Comparison of ENCODE assay signal across 8 cellular contexts in genomic region chr22:20551805-20552449, GRCh38. TPM values are rescaled to one million over a fixed set of nuclear protein-coding genes. Genes with fewer than 3 reads are reported as not detected.
DNase-seq lines count a peak whose midpoint lies in the region; ATAC-seq and TF ChIP-seq lines count a peak whose summit lies in the region.

No MANE protein-coding gene starts in this region.

- TF ChIP-seq POLR2A in IMR-90 (IDR thresholded peaks at IDR 0.05; ENCODE audit: low read depth, low read length), result no peak

- H3K4me3 ChIP-seq in IMR-90 (ENCODE audit: insufficient read depth, low read depth, low read length), result no peak overlapping the region
- no peak overlapping the region for H3K4me3 ChIP-seq in PC-9

- no peak overlapping the region for H3K9ac ChIP-seq in IMR-90 (ENCODE audit: low read depth, low read length)

- H3K23ac ChIP-seq in IMR-90 (ENCODE audit: low read depth, low read length), result peak overlapping the region; percentile 34

- peaks cover 52% of the 10 kb centered on the region for H3K36me3 Mint-ChIP-seq in activated naive CD8-positive, alpha-beta T cell treated with anti-CD3 and anti-CD28 coated beads for 36 hours

- peak overlapping the region; percentile 29 for H3K14ac ChIP-seq in IMR-90 (replicated peaks; ENCODE audit: low read depth, low read length)

- H3K9me1 ChIP-seq in IMR-90 (ENCODE audit: insufficient read depth, low read length), result peaks cover 59% of the 10 kb centered on the region

- H2BK120ac ChIP-seq in IMR-90 (ENCODE audit: low read depth, low read length), result 0 out of 2 replicates have a peak overlapping the region, but pooled peaks have one; percentile 8

- peak overlapping the region; percentile 76 for H2AK5ac ChIP-seq in IMR-90 (ENCODE audit: low read depth, low read length)

- H3K4me1 Mint-ChIP-seq in activated naive CD8-positive, alpha-beta T cell treated with anti-CD3 and anti-CD28 coated beads for 36 hours, result peaks cover 81% of the 10 kb centered on the region

- H3K36me3 ChIP-seq in IMR-90 (ENCODE audit: control insufficient read depth, insufficient read depth, low read length) (peaks cover 41% of the 10 kb centered on the region), PC-9 (ENCODE audit: low read depth) (no peaks in the 10 kb centered on the region)

- peak overlapping the region; percentile 99 for H3K27ac Mint-ChIP-seq in activated naive CD8-positive, alpha-beta T cell treated with anti-CD3 and anti-CD28 coated beads for 36 hours

- H4K5ac ChIP-seq in IMR-90 (ENCODE audit: low read depth, low read length), result peak overlapping the region; percentile 38; the same call in 1 of the 2 replicates

- peak overlapping the region; percentile 75 for H2AK9ac ChIP-seq in IMR-90 (replicated peaks; ENCODE audit: low read depth, low read length, poor library complexity)

- H3F3A ChIP-seq in PC-9 (ENCODE audit: insufficient read depth, low read depth), result no peaks in the 10 kb centered on the region

- H3K4me3 Mint-ChIP-seq in activated naive CD8-positive, alpha-beta T cell treated with anti-CD3 and anti-CD28 coated beads for 36 hours, result peak overlapping the region; percentile 81

- no peaks in the 10 kb centered on the region for H3K9me3 ChIP-seq in IMR-90 (ENCODE audit: control insufficient read depth, insufficient read depth, low read length)
- H3K9me3 ChIP-seq in PC-9 (ENCODE audit: insufficient read depth, low read depth), result no peaks in the 10 kb centered on the region

- H3K79me1 ChIP-seq in IMR-90 (ENCODE audit: low read depth in 1 of 2, low read length in 2 of 2), result peaks cover 34 to 90% of the 10 kb centered on the region in 2 experiments

- H3K27me3 ChIP-seq in IMR-90 (ENCODE audit: control insufficient read depth, insufficient read depth, low read length), result no peaks in the 10 kb centered on the region
- H3K27me3 ChIP-seq in PC-9 (ENCODE audit: insufficient read depth, low read depth), result no peaks in the 10 kb centered on the region

- H2AFZ ChIP-seq in IMR-90 (replicated peaks; ENCODE audit: low read length, poor library complexity) (no peak overlapping the region), PC-9 (no peak overlapping the region)

- in situ Hi-C loops in IMR-90 (cut with MboI; ENCODE audit: low sequenced_read_pairs), result no loop called here

- no peak overlapping the region; the same call in 1 of the 2 replicates for H3K56ac ChIP-seq in IMR-90 (ENCODE audit: extremely low read depth, insufficient read depth, low read length)

- BruUV-seq in IMR-90 (replicated peaks; lab: Mats Ljungman, UMichigan), result no TSS peak
- BruUV-seq in PC-9 (replicated peaks; lab: Mats Ljungman, UMichigan), result no TSS peak

- CTCF ChIA-PET in IMR-90 (lab: Yijun Ruan, JAX), result interaction anchor here (0.6 to 1.3 kb wide), 4 partner anchors 16 to 191 kb away, joined by 3 read pairs; no protein-coding TSS in a partner anchor
- CTCF ChIA-PET in PC-9 (lab: Charles Lee), result no interaction called here

- 0 out of 2 replicates have a peak overlapping the region, but pooled peaks have one; percentile 31 for H2BK20ac ChIP-seq in IMR-90 (ENCODE audit: low read depth, low read length)

- intact Hi-C loops in IMR-90 (cut with micrococcal nuclease) (loop anchor here (5.0 kb wide), 1 partner anchor 45 kb away; the partner anchor contains the start of gene MED15), PC-9 (cut with micrococcal nuclease; ENCODE audit: unreplicated experiment) (loop anchor here (5.0 kb wide), 1 partner anchor 345 kb away; no protein-coding TSS in a partner anchor)

- WGBS in IMR-90 (ENCODE audit: extremely low coverage in 2 of 2, insufficient read length in 1 of 2), 2 experiments, result 53% methylated on average over 2 of the region's 8 CpGs; no CpG with 5 or more reads in 1 of the 2 experiments

- H4K8ac ChIP-seq in IMR-90 (ENCODE audit: low read depth in 2 of 2, low read length in 2 of 2), result peak overlapping the region in 1 of 2 experiments; percentile 49; a peak in 2 of 4 replicates

- H3K4me2 ChIP-seq in IMR-90 (ENCODE audit: low read depth, low read length) (no peak overlapping the region), PC-9 (no peak overlapping the region)

- ATAC-seq in IMR-90 (ENCODE audit: low read depth), result no peak
- no peak for ATAC-seq in HG03432 (IDR thresholded peaks at IDR 0.05; ENCODE audit: unreplicated experiment)
- no peak for ATAC-seq in HG03196 (IDR thresholded peaks at IDR 0.05; ENCODE audit: unreplicated experiment)

- H3K4me1 ChIP-seq in IMR-90 (ENCODE audit: control insufficient read depth, insufficient read depth, low read length), result peaks cover 47% of the 10 kb centered on the region
- H3K4me1 ChIP-seq in PC-9 (replicated peaks; ENCODE audit: insufficient read depth), result no peaks in the 10 kb centered on the region

- no peaks in the 10 kb centered on the region for H3K27me3 Mint-ChIP-seq in activated naive CD8-positive, alpha-beta T cell treated with anti-CD3 and anti-CD28 coated beads for 36 hours

- H2BK5ac ChIP-seq in IMR-90 (ENCODE audit: low read depth, low read length, poor library complexity, severe bottlenecking), result peak overlapping the region; percentile 73

- TF ChIP-seq CTCF in IMR-90 (conservative IDR thresholded peaks at IDR 0.05; ENCODE audit: low read depth, low read length) (0 out of 2 replicates have a peak, but pooled peaks have one; percentile 3), PC-9 (conservative IDR thresholded peaks at IDR 0.05) (no peak)

- 0 out of 2 replicates have a peak overlapping the region, but pooled peaks have one; percentile 6 for H3K18ac ChIP-seq in IMR-90 (ENCODE audit: low read depth, low read length)

- H3K27ac ChIP-seq in IMR-90 (ENCODE audit: insufficient read depth, low read length) (peak overlapping the region; percentile 83), PC-9 (no peak overlapping the region)

- peak overlapping the region; percentile 80 for H3K4ac ChIP-seq in IMR-90 (ENCODE audit: low read depth, low read length)

- H2BK15ac ChIP-seq in IMR-90 (ENCODE audit: low read depth, low read length), result no peak overlapping the region; the same call in 2 of the 3 replicates

- no peak for TF ChIP-seq RAD21 in IMR-90 (IDR thresholded peaks at IDR 0.05; ENCODE audit: low read length)

- H4K20me1 ChIP-seq in IMR-90 (ENCODE audit: insufficient read depth, low read length) (peaks cover 86% of the 10 kb centered on the region), PC-9 (ENCODE audit: insufficient read depth) (peaks cover 27% of the 10 kb centered on the region)

- H3K9me3 Mint-ChIP-seq in activated naive CD8-positive, alpha-beta T cell treated with anti-CD3 and anti-CD28 coated beads for 36 hours, result no peaks in the 10 kb centered on the region

- H3K79me2 ChIP-seq in PC-9 (ENCODE audit: low read depth), result peaks cover 18% of the 10 kb centered on the region; the same call in 1 of the 2 replicates

- DNase-seq in IMR-90, result no peak
- DNase-seq in activated naive CD8-positive, alpha-beta T cell treated with anti-CD3 and anti-CD28 coated beads for 36 hours, result peak; percentile 70
- DNase-seq in iPS-NIHi11 (ENCODE audit: low spot score), result peak; percentile 13
- peak; percentile 83 for DNase-seq in stimulated activated CD4-positive, alpha-beta T cell treated with anti-CD3 and anti-CD28 coated beads, Interleukin-1b, Interleukin-23, amount 100 ng/mL, for 48 hours
- DNase-seq in NK-92 (lab: John Stamatoyannopoulos, UW; ENCODE audit: unreplicated experiment), result no peak
- no peak for DNase-seq in PC-9

- POLR2A ChIA-PET in IMR-90 (lab: Charles Lee; ENCODE audit: unreplicated experiment), result no interaction called here
- POLR2A ChIA-PET in PC-9 (lab: Charles Lee; ENCODE audit: unreplicated experiment), result no interaction called here

- peak overlapping the region; percentile 55 for H4K91ac ChIP-seq in IMR-90 (ENCODE audit: insufficient read depth, low read depth, low read length)

- dilution Hi-C loops in IMR-90 (cut with HindIII; ENCODE audit: low sequenced_read_pairs, unreplicated experiment), result no loop called here

- H3K9me2 ChIP-seq in PC-9 (ENCODE audit: insufficient read depth), result no peaks in the 10 kb centered on the region

TF ChIP-seq in IMR-90, 13 proteins besides CTCF, POLR2A, EP300 and RAD21:
- TF ChIP-seq CEBPB (IDR thresholded peaks at IDR 0.05; ENCODE audit: low read depth, low read length), result no peak
- no peak for TF ChIP-seq RCOR1 (IDR thresholded peaks at IDR 0.05; ENCODE audit: insufficient replicate concordance, low read length)
- TF ChIP-seq MAZ (IDR thresholded peaks at IDR 0.05; ENCODE audit: borderline replicate concordance, low read depth, low read length), result no peak
- no peak for TF ChIP-seq RFX5 (IDR thresholded peaks at IDR 0.05; ENCODE audit: low read depth, low read length)
- no peak for TF ChIP-seq MXI1 (IDR thresholded peaks at IDR 0.05; ENCODE audit: borderline replicate concordance, low read depth, low read length)

RNA-seq across cellular contexts. Expression of gene MED15, which starts 44.5 kb away (rescaled TPM):
- total RNA-seq in IMR-90 (2012; rRNA removed) (19.0 and 22.8 TPM in 2 replicates), PC-9 (2021) (82.0 and 87.9 TPM in 2 replicates)
- polyA plus RNA-seq in IMR-90 (2012; rRNA removed), result 68.8 and 71.5 TPM in 2 replicates
- polyA plus RNA-seq in IMR-90 (2012; cell fraction: cytosol; rRNA removed), result 43.1 and 81.0 TPM in 2 replicates
- polyA plus RNA-seq in IMR-90 (2012; cell fraction: nucleus; rRNA removed; ENCODE audit: low replicate concordance), result 269 and 514 TPM in 2 replicates
- 10 to 100 TPM; 91.1 to 91.8 TPM for total RNA-seq in activated naive CD8-positive, alpha-beta T cell treated with anti-CD3 and anti-CD28 coated beads for 36 hours

RNA-seq across cellular contexts. Expression of gene KLHL22, which starts 56.3 kb away (rescaled TPM):
- total RNA-seq in IMR-90 (2012; rRNA removed) (25.8 and 27.1 TPM in 2 replicates), PC-9 (2021) (17.7 and 20.0 TPM in 2 replicates)
- 28.7 and 30.1 TPM in 2 replicates for polyA plus RNA-seq in IMR-90 (2012; rRNA removed)
- 14.3 and 46.6 TPM in 2 replicates for polyA plus RNA-seq in IMR-90 (2012; cell fraction: cytosol; rRNA removed)
- polyA plus RNA-seq in IMR-90 (2012; cell fraction: nucleus; rRNA removed; ENCODE audit: low replicate concordance), result 70.3 and 122 TPM in 2 replicates
- total RNA-seq in activated naive CD8-positive, alpha-beta T cell treated with anti-CD3 and anti-CD28 coated beads for 36 hours, result 10 to 100 TPM; 11.2 to 12.3 TPM

Comparison
In these comparisons a context has a peak if more than half of its experiments do, and no peak if none do; other contexts are left out.
1. DNase-seq: peak in activated naive CD8-positive, alpha-beta T cell treated with anti-CD3 and anti-CD28 coated beads for 36 hours (single experiment), iPS-NIHi11 (single experiment) and stimulated activated CD4-positive, alpha-beta T cell treated with anti-CD3 and anti-CD28 coated beads, Interleukin-1b, Interleukin-23, amount 100 ng/mL, for 48 hours (single experiment); none in IMR-90 (single experiment), NK-92 (single experiment) and PC-9 (0 of 2).